Comparison of ENCODE assay signal across 12 cellular contexts in the genomic region with DNA sequence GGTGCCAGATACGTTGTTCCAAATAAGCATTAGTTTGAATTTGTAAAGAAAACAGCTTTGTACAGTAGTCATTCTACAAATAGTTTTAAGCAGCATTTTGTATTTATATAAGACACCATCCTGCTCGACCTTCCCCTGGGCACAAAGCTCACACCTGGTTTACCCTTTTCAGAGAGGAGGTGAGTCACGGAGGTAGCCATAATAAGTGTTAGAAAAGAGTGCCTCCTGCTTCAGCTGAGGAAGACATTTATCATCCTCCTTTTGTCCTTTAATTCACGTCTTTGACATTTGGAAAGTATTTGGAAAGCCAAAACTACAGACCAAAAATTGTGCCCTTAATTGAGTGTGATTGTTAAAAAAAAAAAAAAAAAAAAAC. TPM values are rescaled to one million over a fixed set of nuclear protein-coding genes. Genes with fewer than 3 reads are reported as not detected.
DNase-seq lines count a peak whose midpoint lies in the region; ATAC-seq and TF ChIP-seq lines count a peak whose summit lies in the region.
"Had no signal": no experiment of that assay in that cellular context is flagged by ENCODE, and none has a peak within 500 bp of the region (broad histone marks: within the 10 kb centered on the region; RNA-seq: fewer than 3 reads in every experiment).

No MANE protein-coding gene starts in this region.

- H3K4me2 ChIP-seq in Loucy (ENCODE audit: low read depth, low read length, poor library complexity, severe bottlenecking) (peak overlapping the region; percentile 44), parathyroid adenoma (ENCODE audit: low read length) (peak overlapping the region; percentile 23)

- H3K9me3 ChIP-seq in Loucy (ENCODE audit: insufficient read depth, low read depth, low read length) (no peaks in the 10 kb centered on the region), parathyroid adenoma (ENCODE audit: control insufficient read depth, low read length) (no peaks in the 10 kb centered on the region), BE2C (no peaks in the 10 kb centered on the region)

- H3K4me1 Mint-ChIP-seq in chondrocyte (ENCODE audit: low read depth) = peaks cover 56% of the 10 kb centered on the region

- H2AFZ ChIP-seq in Loucy (ENCODE audit: low read length) (no peak overlapping the region), parathyroid adenoma (no peak overlapping the region)

- H3K79me2 ChIP-seq in Loucy (ENCODE audit: insufficient read depth, low read length) = peaks cover 97% of the 10 kb centered on the region
- peaks cover 46% of the 10 kb centered on the region for H3K79me2 ChIP-seq in parathyroid adenoma

- peak; percentile 82 for DNase-seq in DMS53 (lab: John Stamatoyannopoulos, UW)
- no peak for DNase-seq in chondrocyte (ENCODE audit: low spot score)
- no peak for DNase-seq in BE2C
- no peak for DNase-seq in activated T-cell treated with anti-CD3 and anti-CD28 coated beads, Interleukin-2, amount 50 U/mL, for 1 hour
- no peak for DNase-seq in T-helper 1 cell
- DNase-seq: DND-41, Karpas-422, NCI-H526, T-cell had no signal

- H3K27me3 ChIP-seq in Loucy (ENCODE audit: insufficient read depth, low read length, poor library complexity, severe bottlenecking) (no peaks in the 10 kb centered on the region), parathyroid adenoma (ENCODE audit: control insufficient read depth, insufficient read depth, low read length) (no peaks in the 10 kb centered on the region), BE2C (no peaks in the 10 kb centered on the region)

- TF ChIP-seq CTCF in Loucy (conservative IDR thresholded peaks at IDR 0.05; ENCODE audit: low read length) = no peak
- no peak for TF ChIP-seq CTCF in chondrocyte (IDR thresholded peaks at IDR 0.05)
- TF ChIP-seq CTCF in parathyroid adenoma (IDR thresholded peaks at IDR 0.05) = no peak
- TF ChIP-seq CTCF in BE2C (IDR thresholded peaks at IDR 0.05; ENCODE audit: low read depth, low read length) = no peak

- H3K36me3 ChIP-seq in Loucy (ENCODE audit: insufficient read depth, low read length) (no peaks in the 10 kb centered on the region), parathyroid adenoma (ENCODE audit: control insufficient read depth, insufficient read depth, low read length) (no peaks in the 10 kb centered on the region), BE2C (no peaks in the 10 kb centered on the region)

- H4K20me1 ChIP-seq in Loucy (ENCODE audit: insufficient read depth, low read length, poor library complexity, severe bottlenecking) = peaks cover 69% of the 10 kb centered on the region

- H3F3A ChIP-seq in Loucy (ENCODE audit: low read depth) = no peaks in the 10 kb centered on the region

- H3K4me1 ChIP-seq in Loucy (ENCODE audit: insufficient read depth, low read length, poor library complexity, severe bottlenecking) (peaks cover 38% of the 10 kb centered on the region), parathyroid adenoma (no peaks in the 10 kb centered on the region), BE2C (no peaks in the 10 kb centered on the region)

- H3K27ac ChIP-seq in parathyroid adenoma = no peak overlapping the region

- H3K9ac ChIP-seq in Loucy (ENCODE audit: low read depth, low read length, poor library complexity, severe bottlenecking) (no peak overlapping the region), parathyroid adenoma (no peak overlapping the region)

- H3K27me3 Mint-ChIP-seq in chondrocyte (ENCODE audit: low read depth) = no peaks in the 10 kb centered on the region
- H3K27me3 Mint-ChIP-seq: T-cell had no signal

- no peaks in the 10 kb centered on the region for H3K9me3 Mint-ChIP-seq in chondrocyte (ENCODE audit: low read depth)

- H3K36me3 Mint-ChIP-seq in chondrocyte (ENCODE audit: low read depth) = no peaks in the 10 kb centered on the region

- peak overlapping the region; percentile 9 for H3K4me3 Mint-ChIP-seq in chondrocyte (ENCODE audit: unreplicated experiment)
- H3K4me3 Mint-ChIP-seq: T-cell had no signal

- peak overlapping the region; percentile 94 for H3K27ac Mint-ChIP-seq in chondrocyte (ENCODE audit: unreplicated experiment)
- H3K27ac Mint-ChIP-seq: T-cell had no signal

- no peaks in the 10 kb centered on the region for H3K9me2 ChIP-seq in Loucy (replicated peaks; ENCODE audit: low read depth, low read length)

- no peak for ATAC-seq in GM21737 (IDR thresholded peaks at IDR 0.05; ENCODE audit: unreplicated experiment)
- ATAC-seq: T-cell had no signal

- H3K4me3 ChIP-seq in Loucy (ENCODE audit: low read length, poor library complexity, severe bottlenecking) (no peak overlapping the region), parathyroid adenoma (ENCODE audit: low read depth, low read length) (no peak overlapping the region), BE2C (ENCODE audit: low read depth, low read length) (no peak overlapping the region)

RNA-seq across cellular contexts. Expression of gene RAB12, which starts 6.8 kb away (rescaled TPM):
- total RNA-seq in chondrocyte = 40.9 to 44.6 TPM (median 41.3 TPM) in 3 replicates
- polyA plus RNA-seq in BE2C (2012; ENCODE audit: insufficient read depth, insufficient read length, low read depth) = 7.9 TPM
